In genomic region chr2:58240938-58241755, GRCh38 we compare ENCODE assay signal across 8 cellular contexts. TPM values are rescaled to one million over a fixed set of nuclear protein-coding genes. Genes with fewer than 3 reads are reported as not detected.
DNase-seq lines count a peak whose midpoint lies in the region; ATAC-seq, FAIRE-seq and TF ChIP-seq lines count a peak whose summit lies in the region.

Gene FANCL (minus strand): TSS chr2:58241325. CDS start chr2:58241313, 12 bp downstream.

- H3K36me3 ChIP-seq in HAP-1 (replicated peaks) (no peaks in the 10 kb centered on the region), MG63 (peaks cover 6% of the 10 kb centered on the region; the same call in 1 of the 2 replicates), neural cell (ENCODE audit: insufficient read depth, low read length) (no peaks in the 10 kb centered on the region)

- in situ Hi-C loops in HAP-1 (cut with MboI; ENCODE audit: low sequenced_read_pairs), result no loop called here

- DNase-seq in HAP-1 (ENCODE audit: low spot score in 2 of 2) (peak; percentile 85 to 94), MG63 (peak; percentile 91), SIG-M5 (lab: John Stamatoyannopoulos, UW) (peak; percentile 34), activated gamma-delta T cell (lab: John Stamatoyannopoulos, UW) (peak; percentile 30), foreskin fibroblast (peak; percentile 75 to 94)
- peak; percentile 71 to 80 for DNase-seq in stimulated activated naive CD8-positive, alpha-beta T cell treated with anti-CD3 and anti-CD28 coated beads, Interleukin-15, amount 100 ng/mL, for 72 hours

- peak within 1 kb of the TSS; percentile 89 to 94 for H3K4me3 Mint-ChIP-seq in stimulated activated naive CD8-positive, alpha-beta T cell treated with anti-CD3 and anti-CD28 coated beads, Interleukin-15, amount 100 ng/mL, for 72 hours

- FAIRE-seq in G401.6 (lab: Jason Lieb, UNC), result peak; percentile 86

- H3K27me3 Mint-ChIP-seq in stimulated activated naive CD8-positive, alpha-beta T cell treated with anti-CD3 and anti-CD28 coated beads, Interleukin-15, amount 100 ng/mL, for 72 hours, result peaks cover 20% of the 10 kb centered on the region

- H3K79me2 ChIP-seq in neural cell (replicated peaks; ENCODE audit: insufficient read depth, low read length), result peaks cover 45% of the 10 kb centered on the region

- H4K20me1 ChIP-seq in neural cell (ENCODE audit: insufficient read depth), result no peaks in the 10 kb centered on the region

- TF ChIP-seq CTCF in foreskin fibroblast (IDR thresholded peaks at IDR 0.05; ENCODE audit: low read depth, low read length) (no peak), neural cell (IDR thresholded peaks at IDR 0.05; ENCODE audit: poor library complexity, severe bottlenecking) (peak; percentile 49)

- peak within 1 kb of the TSS; percentile 89 to 92 for H3K27ac Mint-ChIP-seq in stimulated activated naive CD8-positive, alpha-beta T cell treated with anti-CD3 and anti-CD28 coated beads, Interleukin-15, amount 100 ng/mL, for 72 hours

- peak; percentile 89 for ATAC-seq in stimulated activated naive CD8-positive, alpha-beta T cell treated with anti-CD3 and anti-CD28 coated beads, Interleukin-15, amount 100 ng/mL, for 72 hours

- no peaks in the 10 kb centered on the region for H3K9me2 ChIP-seq in neural cell (ENCODE audit: insufficient read depth, low read length)

- TF ChIP-seq RAD21 in neural cell (conservative IDR thresholded peaks at IDR 0.05), result peak; percentile 62

- peaks cover 17% of the 10 kb centered on the region for H3K4me1 ChIP-seq in HAP-1

- H3K9me3 ChIP-seq in HAP-1 (no peaks in the 10 kb centered on the region), MG63 (no peaks in the 10 kb centered on the region), neural cell (ENCODE audit: low read length) (no peaks in the 10 kb centered on the region)

- H2AFZ ChIP-seq in neural cell (ENCODE audit: low read depth, low read length), result peak within 1 kb of the TSS; percentile 62

- H3K27me3 ChIP-seq in HAP-1 (ENCODE audit: low read depth) (no peaks in the 10 kb centered on the region), MG63 (no peaks in the 10 kb centered on the region), neural cell (ENCODE audit: insufficient read depth, low read depth, low read length) (no peaks in the 10 kb centered on the region)

- H3F3A ChIP-seq in neural cell (ENCODE audit: insufficient read depth, low read length, poor library complexity, severe bottlenecking), result no peaks in the 10 kb centered on the region

- peak within 1 kb of the TSS; percentile 38 for H3K27ac ChIP-seq in neural cell (ENCODE audit: low read length)

- peak within 1 kb of the TSS; percentile 83 for H3K4me2 ChIP-seq in neural cell (ENCODE audit: low read length)

- no peaks in the 10 kb centered on the region for H3K9me3 Mint-ChIP-seq in stimulated activated naive CD8-positive, alpha-beta T cell treated with anti-CD3 and anti-CD28 coated beads, Interleukin-15, amount 100 ng/mL, for 72 hours

- H3K4me1 Mint-ChIP-seq in stimulated activated naive CD8-positive, alpha-beta T cell treated with anti-CD3 and anti-CD28 coated beads, Interleukin-15, amount 100 ng/mL, for 72 hours, result peaks cover 21% of the 10 kb centered on the region

- peak within 1 kb of the TSS; percentile 77 for H3K4me3 ChIP-seq in HAP-1
- H3K4me3 ChIP-seq in MG63, result peak within 1 kb of the TSS; percentile 98
- peak within 1 kb of the TSS; percentile 81 to 86 for H3K4me3 ChIP-seq in foreskin fibroblast (ENCODE audit: low read depth in 1 of 2, low read length in 2 of 2)
- peak within 1 kb of the TSS; percentile 85 for H3K4me3 ChIP-seq in neural cell (ENCODE audit: low read length)

- H3K9ac ChIP-seq in neural cell (ENCODE audit: low read length), result peak within 1 kb of the TSS; percentile 66

- peak; percentile 38 for TF ChIP-seq EP300 in neural cell (conservative IDR thresholded peaks at IDR 0.05; ENCODE audit: poor library complexity, severe bottlenecking)

TF ChIP-seq in neural cell, 6 proteins besides CTCF, POLR2A, EP300 and RAD21:
- TF ChIP-seq REST (IDR thresholded peaks at IDR 0.05; ENCODE audit: borderline replicate concordance) (no peak), TAF1 (IDR thresholded peaks at IDR 0.05; ENCODE audit: low read depth) (no peak), EZH2 (IDR thresholded peaks at IDR 0.05; ENCODE audit: borderline replicate concordance, insufficient read depth, low read length, poor library complexity, severe bottlenecking) (no peak), SMC3 (conservative IDR thresholded peaks at IDR 0.05; ENCODE audit: poor library complexity) (peak; percentile 62), MXI1 (conservative IDR thresholded peaks at IDR 0.05; ENCODE audit: poor library complexity, severe bottlenecking) (peak; percentile 72), POLR2AphosphoS5 (IDR thresholded peaks at IDR 0.05) (peak; percentile 47)

RNA-seq across cellular contexts. Expression of gene FANCL, which starts in this region (rescaled TPM):
- 21.4 and 25.9 TPM in 2 replicates for total RNA-seq in MG63 (2014; rRNA removed; shearing (Covaris generic); ENCODE audit: low replicate concordance)
- polyA plus RNA-seq in neural cell, result 72.8 and 75.9 TPM in 2 replicates
- polyA minus RNA-seq in neural cell, result 34.1 and 35.7 TPM in 2 replicates

Comparison
In these comparisons a context has a peak if more than half of its experiments do, and no peak if none do; other contexts are left out.
1. Peak in every context shown above with its lines: DNase-seq, ATAC-seq, H3K4me3 ChIP-seq and H3K27ac ChIP-seq.
2. DNase-seq: peak in every context shown above with its lines; median percentile 91 in MG63; 90 in HAP-1; 84 in foreskin fibroblast; 76 in stimulated activated naive CD8-positive, alpha-beta T cell treated with anti-CD3 and anti-CD28 coated beads, Interleukin-15, amount 100 ng/mL, for 72 hours; 34 in SIG-M5; 30 in activated gamma-delta T cell.